1 cellular context compared by ENCODE assay signal in the genomic region with DNA sequence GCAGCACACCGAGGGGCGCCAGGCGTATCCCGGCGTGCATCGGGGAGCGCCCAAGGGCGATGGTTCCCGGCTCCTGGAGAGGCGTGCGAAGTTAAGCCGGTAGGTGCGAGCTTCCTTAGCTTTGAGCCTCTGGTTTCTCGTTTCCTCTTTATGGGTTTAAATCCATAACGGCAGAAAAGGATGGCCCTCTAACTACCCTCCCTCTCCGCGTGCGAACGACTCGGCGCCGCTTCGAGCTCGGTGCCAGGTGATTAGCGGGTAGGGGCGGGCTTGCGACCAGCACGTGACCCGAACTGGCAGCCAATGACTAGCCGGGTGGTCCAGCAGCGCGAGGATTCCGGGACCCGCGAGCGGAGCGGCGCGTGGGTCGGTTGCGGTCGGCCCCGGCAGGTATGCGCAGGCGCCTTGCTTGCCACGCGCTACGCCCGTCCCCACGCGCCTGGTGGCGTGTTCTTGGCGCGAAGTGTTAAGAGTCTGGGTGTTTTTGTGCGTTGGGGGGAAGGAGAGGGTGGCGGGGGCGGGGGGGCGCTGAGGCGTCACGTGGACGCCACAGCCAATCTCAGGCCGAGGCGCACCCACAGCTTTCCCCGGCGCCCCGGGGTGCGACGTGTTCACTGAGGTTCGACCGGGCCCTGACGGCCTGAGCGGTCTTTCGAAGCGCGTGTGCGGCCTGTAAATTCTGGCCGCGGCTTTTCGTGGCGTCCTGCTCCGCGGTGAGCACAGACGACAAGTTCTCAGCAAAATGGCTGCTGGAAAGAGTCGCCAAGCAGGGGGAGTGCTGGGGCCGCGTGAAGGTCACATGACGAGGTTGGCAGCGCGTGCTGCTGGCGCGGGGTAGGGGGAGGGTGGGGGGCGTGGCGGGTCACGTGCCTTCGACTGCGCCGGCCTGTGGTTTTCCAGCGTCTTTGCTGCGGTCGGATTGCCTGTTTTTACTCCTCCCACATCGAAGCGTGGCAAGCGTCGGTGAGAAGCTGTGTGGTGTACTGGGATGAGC.
TF ChIP-seq lines count a peak whose summit lies in the region.

No MANE protein-coding gene starts in this region.

TF ChIP-seq in SK-N-SH, 30 proteins besides CTCF, POLR2A, EP300 and RAD21 (continued from another document):
- TF ChIP-seq, protein P1, sequence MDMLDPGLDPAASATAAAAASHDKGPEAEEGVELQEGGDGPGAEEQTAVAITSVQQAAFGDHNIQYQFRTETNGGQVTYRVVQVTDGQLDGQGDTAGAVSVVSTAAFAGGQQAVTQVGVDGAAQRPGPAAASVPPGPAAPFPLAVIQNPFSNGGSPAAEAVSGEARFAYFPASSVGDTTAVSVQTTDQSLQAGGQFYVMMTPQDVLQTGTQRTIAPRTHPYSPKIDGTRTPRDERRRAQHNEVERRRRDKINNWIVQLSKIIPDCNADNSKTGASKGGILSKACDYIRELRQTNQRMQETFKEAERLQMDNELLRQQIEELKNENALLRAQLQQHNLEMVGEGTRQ (IDR thresholded peaks at IDR 0.05; ENCODE audit: borderline replicate concordance, low read depth, low read length), result peak; percentile 84
- TF ChIP-seq, protein P2, sequence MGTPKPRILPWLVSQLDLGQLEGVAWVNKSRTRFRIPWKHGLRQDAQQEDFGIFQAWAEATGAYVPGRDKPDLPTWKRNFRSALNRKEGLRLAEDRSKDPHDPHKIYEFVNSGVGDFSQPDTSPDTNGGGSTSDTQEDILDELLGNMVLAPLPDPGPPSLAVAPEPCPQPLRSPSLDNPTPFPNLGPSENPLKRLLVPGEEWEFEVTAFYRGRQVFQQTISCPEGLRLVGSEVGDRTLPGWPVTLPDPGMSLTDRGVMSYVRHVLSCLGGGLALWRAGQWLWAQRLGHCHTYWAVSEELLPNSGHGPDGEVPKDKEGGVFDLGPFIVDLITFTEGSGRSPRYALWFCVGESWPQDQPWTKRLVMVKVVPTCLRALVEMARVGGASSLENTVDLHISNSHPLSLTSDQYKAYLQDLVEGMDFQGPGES (IDR thresholded peaks at IDR 0.05; ENCODE audit: low read depth, low read length), result no peak
- TF ChIP-seq, protein P3, sequence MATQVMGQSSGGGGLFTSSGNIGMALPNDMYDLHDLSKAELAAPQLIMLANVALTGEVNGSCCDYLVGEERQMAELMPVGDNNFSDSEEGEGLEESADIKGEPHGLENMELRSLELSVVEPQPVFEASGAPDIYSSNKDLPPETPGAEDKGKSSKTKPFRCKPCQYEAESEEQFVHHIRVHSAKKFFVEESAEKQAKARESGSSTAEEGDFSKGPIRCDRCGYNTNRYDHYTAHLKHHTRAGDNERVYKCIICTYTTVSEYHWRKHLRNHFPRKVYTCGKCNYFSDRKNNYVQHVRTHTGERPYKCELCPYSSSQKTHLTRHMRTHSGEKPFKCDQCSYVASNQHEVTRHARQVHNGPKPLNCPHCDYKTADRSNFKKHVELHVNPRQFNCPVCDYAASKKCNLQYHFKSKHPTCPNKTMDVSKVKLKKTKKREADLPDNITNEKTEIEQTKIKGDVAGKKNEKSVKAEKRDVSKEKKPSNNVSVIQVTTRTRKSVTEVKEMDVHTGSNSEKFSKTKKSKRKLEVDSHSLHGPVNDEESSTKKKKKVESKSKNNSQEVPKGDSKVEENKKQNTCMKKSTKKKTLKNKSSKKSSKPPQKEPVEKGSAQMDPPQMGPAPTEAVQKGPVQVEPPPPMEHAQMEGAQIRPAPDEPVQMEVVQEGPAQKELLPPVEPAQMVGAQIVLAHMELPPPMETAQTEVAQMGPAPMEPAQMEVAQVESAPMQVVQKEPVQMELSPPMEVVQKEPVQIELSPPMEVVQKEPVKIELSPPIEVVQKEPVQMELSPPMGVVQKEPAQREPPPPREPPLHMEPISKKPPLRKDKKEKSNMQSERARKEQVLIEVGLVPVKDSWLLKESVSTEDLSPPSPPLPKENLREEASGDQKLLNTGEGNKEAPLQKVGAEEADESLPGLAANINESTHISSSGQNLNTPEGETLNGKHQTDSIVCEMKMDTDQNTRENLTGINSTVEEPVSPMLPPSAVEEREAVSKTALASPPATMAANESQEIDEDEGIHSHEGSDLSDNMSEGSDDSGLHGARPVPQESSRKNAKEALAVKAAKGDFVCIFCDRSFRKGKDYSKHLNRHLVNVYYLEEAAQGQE (IDR thresholded peaks at IDR 0.05; ENCODE audit: low read depth, low read length), result no peak
- TF ChIP-seq NRF1 (IDR thresholded peaks at IDR 0.05; ENCODE audit: low read depth, low read length), result peak; percentile 42; the same call in 1 of the 2 replicates
- TF ChIP-seq MEF2A (IDR thresholded peaks at IDR 0.05; ENCODE audit: borderline replicate concordance, low read depth), result no peak
- TF ChIP-seq FOXM1 (IDR thresholded peaks at IDR 0.05; ENCODE audit: low read depth), result no peak
- no peak for TF ChIP-seq RCOR1 (IDR thresholded peaks at IDR 0.05; ENCODE audit: low read length)
- TF ChIP-seq GABPA (IDR thresholded peaks at IDR 0.05; ENCODE audit: low read depth), result no peak
- TF ChIP-seq TCF12 (IDR thresholded peaks at IDR 0.05), result no peak
- TF ChIP-seq JUND (IDR thresholded peaks at IDR 0.05), result no peak
- no peak for TF ChIP-seq TEAD4 (IDR thresholded peaks at IDR 0.05; ENCODE audit: borderline replicate concordance, insufficient read depth)
- TF ChIP-seq, protein P4, sequence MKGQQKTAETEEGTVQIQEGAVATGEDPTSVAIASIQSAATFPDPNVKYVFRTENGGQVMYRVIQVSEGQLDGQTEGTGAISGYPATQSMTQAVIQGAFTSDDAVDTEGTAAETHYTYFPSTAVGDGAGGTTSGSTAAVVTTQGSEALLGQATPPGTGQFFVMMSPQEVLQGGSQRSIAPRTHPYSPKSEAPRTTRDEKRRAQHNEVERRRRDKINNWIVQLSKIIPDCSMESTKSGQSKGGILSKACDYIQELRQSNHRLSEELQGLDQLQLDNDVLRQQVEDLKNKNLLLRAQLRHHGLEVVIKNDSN (IDR thresholded peaks at IDR 0.05; ENCODE audit: borderline replicate concordance, low read depth), result peak; percentile 97
- peak; percentile 64; the same call in 1 of the 2 replicates for TF ChIP-seq YY1 (IDR thresholded peaks at IDR 0.05; ENCODE audit: low read depth)
- TF ChIP-seq GATA2 (CRISPR knock-in tag; IDR thresholded peaks at IDR 0.05), result no peak
- no peak for TF ChIP-seq FOXJ3 (CRISPR knock-in tag; IDR thresholded peaks at IDR 0.05)
- TF ChIP-seq, protein P5, sequence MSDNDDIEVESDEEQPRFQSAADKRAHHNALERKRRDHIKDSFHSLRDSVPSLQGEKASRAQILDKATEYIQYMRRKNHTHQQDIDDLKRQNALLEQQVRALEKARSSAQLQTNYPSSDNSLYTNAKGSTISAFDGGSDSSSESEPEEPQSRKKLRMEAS (IDR thresholded peaks at IDR 0.05; ENCODE audit: low read depth), result peak; percentile 97
- peak; percentile 84 for TF ChIP-seq CHD2 (IDR thresholded peaks at IDR 0.05; ENCODE audit: low read length, partially characterized antibody)
- no peak for TF ChIP-seq RFX5 (IDR thresholded peaks at IDR 0.05; ENCODE audit: low read length)
- no peak for TF ChIP-seq TAF1 (IDR thresholded peaks at IDR 0.05; ENCODE audit: borderline replicate concordance, low read depth, low read length)
- peak; percentile 72 for TF ChIP-seq POLR2AphosphoS5 (IDR thresholded peaks at IDR 0.05; ENCODE audit: low read depth, low read length)
- TF ChIP-seq, protein P6, sequence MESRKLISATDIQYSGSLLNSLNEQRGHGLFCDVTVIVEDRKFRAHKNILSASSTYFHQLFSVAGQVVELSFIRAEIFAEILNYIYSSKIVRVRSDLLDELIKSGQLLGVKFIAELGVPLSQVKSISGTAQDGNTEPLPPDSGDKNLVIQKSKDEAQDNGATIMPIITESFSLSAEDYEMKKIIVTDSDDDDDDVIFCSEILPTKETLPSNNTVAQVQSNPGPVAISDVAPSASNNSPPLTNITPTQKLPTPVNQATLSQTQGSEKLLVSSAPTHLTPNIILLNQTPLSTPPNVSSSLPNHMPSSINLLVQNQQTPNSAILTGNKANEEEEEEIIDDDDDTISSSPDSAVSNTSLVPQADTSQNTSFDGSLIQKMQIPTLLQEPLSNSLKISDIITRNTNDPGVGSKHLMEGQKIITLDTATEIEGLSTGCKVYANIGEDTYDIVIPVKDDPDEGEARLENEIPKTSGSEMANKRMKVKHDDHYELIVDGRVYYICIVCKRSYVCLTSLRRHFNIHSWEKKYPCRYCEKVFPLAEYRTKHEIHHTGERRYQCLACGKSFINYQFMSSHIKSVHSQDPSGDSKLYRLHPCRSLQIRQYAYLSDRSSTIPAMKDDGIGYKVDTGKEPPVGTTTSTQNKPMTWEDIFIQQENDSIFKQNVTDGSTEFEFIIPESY (IDR thresholded peaks at IDR 0.05; ENCODE audit: borderline replicate concordance, low read depth), result no peak
